In the genomic region with DNA sequence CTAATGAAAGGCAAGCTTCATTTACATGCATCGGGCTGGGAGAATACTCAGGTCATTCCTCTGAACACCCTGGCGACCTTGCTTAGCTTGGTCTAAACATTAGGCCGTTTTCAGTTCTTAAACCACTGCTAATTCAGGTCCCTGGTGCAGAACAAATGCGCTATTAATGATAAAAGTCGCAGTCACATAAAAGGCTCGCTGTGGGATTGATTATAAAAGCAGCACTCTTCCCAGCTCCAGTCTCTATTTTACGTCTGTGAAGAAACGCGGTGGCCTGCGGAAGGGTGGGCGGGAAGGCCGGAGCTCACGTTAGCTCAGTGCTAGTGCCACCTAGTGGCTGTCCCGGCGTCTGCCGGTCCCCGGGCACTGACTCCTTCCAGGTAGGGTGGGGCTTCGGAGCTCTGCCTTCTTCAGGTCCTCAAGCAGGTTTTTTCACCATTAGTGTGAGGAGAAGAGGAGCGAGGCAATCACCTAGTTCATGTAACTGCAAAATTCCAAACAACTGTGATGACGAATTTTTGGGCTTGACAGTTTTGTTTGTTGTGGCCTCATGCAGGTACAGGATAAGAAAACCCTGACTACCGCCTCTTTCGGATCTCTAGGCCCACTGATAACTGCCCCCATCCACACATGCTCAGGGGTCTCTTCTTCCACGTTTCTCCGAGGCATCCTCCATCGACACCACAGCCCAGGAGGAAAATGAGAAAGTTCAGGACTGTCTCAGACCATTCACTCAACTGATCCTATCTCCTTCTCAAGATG, we compare ENCODE assay signal across 8 cellular contexts.
DNase-seq lines count a peak whose midpoint lies in the region; ATAC-seq and TF ChIP-seq lines count a peak whose summit lies in the region.

No MANE protein-coding gene starts in this region.

- intact Hi-C loops in Right ventricle myocardium superior (cut with DNase I) (no loop called here), upper lobe of right lung (cut with DNase I) (no loop called here)

- no peaks in the 10 kb centered on the region for H3K9me3 ChIP-seq in upper lobe of right lung

- H3K9me3 Mint-ChIP-seq in IgD-negative memory B cell, result peaks cover 0 to 12% (median 7%) of the 10 kb centered on the region in 3 donors
- peaks cover 5% of the 10 kb centered on the region for H3K9me3 Mint-ChIP-seq in activated naive CD4-positive, alpha-beta T cell treated with anti-CD3 and anti-CD28 coated beads, Interleukin-2, amount 50 U/mL, for 24 hours

- peak overlapping the region; percentile 36 for H3K4me3 ChIP-seq in upper lobe of right lung

- H3K36me3 Mint-ChIP-seq in IgD-negative memory B cell, result no peaks in the 10 kb centered on the region
- H3K36me3 Mint-ChIP-seq in activated naive CD4-positive, alpha-beta T cell treated with anti-CD3 and anti-CD28 coated beads, Interleukin-2, amount 50 U/mL, for 24 hours, result no peaks in the 10 kb centered on the region

- ATAC-seq in SK-N-SH treated with all-trans-retinoic acid at 6 μM for 48 hours, result peak; percentile 98
- ATAC-seq in Right ventricle myocardium superior (ENCODE audit: poor library complexity), result peak; percentile 97
- peak; percentile 99 for ATAC-seq in upper lobe of right lung

- H3K27me3 Mint-ChIP-seq in IgD-negative memory B cell, result peaks cover 39% of the 10 kb centered on the region
- H3K27me3 Mint-ChIP-seq in activated naive CD4-positive, alpha-beta T cell treated with anti-CD3 and anti-CD28 coated beads, Interleukin-2, amount 50 U/mL, for 24 hours, result peaks cover 14% of the 10 kb centered on the region

- TF ChIP-seq CTCF in GM13976 (IDR thresholded peaks at IDR 0.05; ENCODE audit: borderline replicate concordance, control extremely low read depth, extremely low read depth, insufficient read depth, missing control alignments) (peak; percentile 86), upper lobe of right lung (IDR thresholded peaks at IDR 0.05) (peak; percentile 94)

- no peaks in the 10 kb centered on the region for H3K4me1 ChIP-seq in upper lobe of right lung

- H3K27ac Mint-ChIP-seq in IgD-negative memory B cell, result peak overlapping the region in 1 of 3 donors; percentile 1
- H3K27ac Mint-ChIP-seq in activated naive CD4-positive, alpha-beta T cell treated with anti-CD3 and anti-CD28 coated beads, Interleukin-2, amount 50 U/mL, for 24 hours, result no peak overlapping the region

- H3K4me3 Mint-ChIP-seq in IgD-negative memory B cell, result peak overlapping the region in 3 of 4 donors; percentile 41 to 85 (median 45)
- peak overlapping the region; percentile 38 for H3K4me3 Mint-ChIP-seq in activated naive CD4-positive, alpha-beta T cell treated with anti-CD3 and anti-CD28 coated beads, Interleukin-2, amount 50 U/mL, for 24 hours

- no peaks in the 10 kb centered on the region for H3K36me3 ChIP-seq in upper lobe of right lung

- H3K27ac ChIP-seq in upper lobe of right lung, result no peak overlapping the region

- in situ Hi-C loops in GM13976 (cut with MboI; ENCODE audit: low sequenced_read_pairs, unreplicated experiment), result no loop called here

- peak; percentile 77 for DNase-seq in 8988T
- DNase-seq in GM13976 (ENCODE audit: low spot score), result peak; percentile 76
- DNase-seq in Right ventricle myocardium superior, result peak; percentile 90
- DNase-seq in pons (ENCODE audit: low spot score), result peak; percentile 60
- peak; percentile 92 for DNase-seq in upper lobe of right lung

- peaks cover 0 to 9% (median 6%) of the 10 kb centered on the region in 3 donors for H3K4me1 Mint-ChIP-seq in IgD-negative memory B cell
- no peaks in the 10 kb centered on the region for H3K4me1 Mint-ChIP-seq in activated naive CD4-positive, alpha-beta T cell treated with anti-CD3 and anti-CD28 coated beads, Interleukin-2, amount 50 U/mL, for 24 hours

- H3K27me3 ChIP-seq in upper lobe of right lung, result peaks cover 18% of the 10 kb centered on the region

TF ChIP-seq in SK-N-SH treated with all-trans-retinoic acid at 6 μM for 48 hours, 23 proteins besides CTCF, POLR2A, EP300 and RAD21:
- peak; percentile 68; the same call in 1 of the 2 replicates for TF ChIP-seq ZNF70 (CRISPR knock-in tag; IDR thresholded peaks at IDR 0.05)
- TF ChIP-seq GLIS3 (CRISPR knock-in tag; IDR thresholded peaks at IDR 0.05), result no peak
- no peak for TF ChIP-seq OSR1 (CRISPR knock-in tag; IDR thresholded peaks at IDR 0.05)
- TF ChIP-seq SNAI2 (CRISPR knock-in tag; IDR thresholded peaks at IDR 0.05), result no peak
TF ChIP-seq in SK-N-SH treated with all-trans-retinoic acid at 6 μM for 48 hours: peak in this region for 1.
